14 cellular contexts compared by ENCODE assay signal in genomic region chr12:31203261-31203660, GRCh38.
DNase-seq lines count a peak whose midpoint lies in the region; ATAC-seq and TF ChIP-seq lines count a peak whose summit lies in the region.
"Had no signal": no experiment of that assay in that cellular context is flagged by ENCODE, and none has a peak within 500 bp of the region (broad histone marks: within the 10 kb centered on the region; RNA-seq: fewer than 3 reads in every experiment).

No MANE protein-coding gene starts in this region.

- intact Hi-C loops in CD4-positive, alpha-beta T cell (cut with DNase I, micrococcal nuclease), result no loop called here

- no peaks in the 10 kb centered on the region for H3K9me3 Mint-ChIP-seq in CD4-positive, alpha-beta T cell
- no peaks in the 10 kb centered on the region for H3K9me3 Mint-ChIP-seq in stimulated activated naive CD8-positive, alpha-beta T cell treated with anti-CD3 and anti-CD28 coated beads, Interleukin-15, amount 100 ng/mL, for 72 hours

- DNase-seq in CD4-positive, alpha-beta T cell, result no peak
- peak; percentile 6 for DNase-seq in ELR (ENCODE audit: low read depth)
- peak; percentile 15 for DNase-seq in SW480 (ENCODE audit: low spot score)
- peak; percentile 66 for DNase-seq in epithelial cell of esophagus (ENCODE audit: low read depth)
- no peak for DNase-seq in NCI-H1694 treated with DMSO at 0.1 percent for 48 hours (lab: John Stamatoyannopoulos, UW)
- DNase-seq in stimulated activated naive CD8-positive, alpha-beta T cell treated with anti-CD3 and anti-CD28 coated beads, Interleukin-15, amount 100 ng/mL, for 72 hours, result no peak
- no peak for DNase-seq in DMS153 (lab: John Stamatoyannopoulos, UW)
- DNase-seq: 8988T, AML-193, DMS 273 treated with DMSO at 0.1 percent for 48 hours, GOT3 had no signal

- H3K9me3 ChIP-seq in CD4-positive, alpha-beta T cell (ENCODE audit: control insufficient read depth, low read length), result no peaks in the 10 kb centered on the region
- H3K9me3 ChIP-seq: BLaER1, HAP-1 had no signal

- POLR2A ChIA-PET in CD4-positive, alpha-beta T cell (lab: Charles Lee), result no interaction called here

- no peaks in the 10 kb centered on the region for H3K36me3 Mint-ChIP-seq in CD4-positive, alpha-beta T cell (ENCODE audit: low read depth)
- H3K36me3 Mint-ChIP-seq: IgD-negative memory B cell had no signal

- H3K4me3 ChIP-seq in epithelial cell of esophagus (ENCODE audit: low read length), result no peak overlapping the region
- H3K4me3 ChIP-seq: BLaER1, HAP-1 had no signal

- CTCF ChIA-PET in CD4-positive, alpha-beta T cell (lab: Charles Lee), result no interaction called here

- peak; percentile 39 for ATAC-seq in CD4-positive, alpha-beta T cell (ENCODE audit: poor library complexity)
- ATAC-seq in stimulated activated naive CD8-positive, alpha-beta T cell treated with anti-CD3 and anti-CD28 coated beads, Interleukin-15, amount 100 ng/mL, for 72 hours, result no peak

- H3K27ac Mint-ChIP-seq in CD4-positive, alpha-beta T cell, result no peak overlapping the region
- H3K27ac Mint-ChIP-seq in stimulated activated naive CD8-positive, alpha-beta T cell treated with anti-CD3 and anti-CD28 coated beads, Interleukin-15, amount 100 ng/mL, for 72 hours, result no peak overlapping the region
- H3K27ac Mint-ChIP-seq: IgD-negative memory B cell had no signal

- peaks cover 12% of the 10 kb centered on the region for H3K4me1 Mint-ChIP-seq in CD4-positive, alpha-beta T cell (ENCODE audit: low read depth)
- peaks cover 14% of the 10 kb centered on the region for H3K4me1 Mint-ChIP-seq in stimulated activated naive CD8-positive, alpha-beta T cell treated with anti-CD3 and anti-CD28 coated beads, Interleukin-15, amount 100 ng/mL, for 72 hours

- H3K27me3 ChIP-seq in CD4-positive, alpha-beta T cell (ENCODE audit: control insufficient read depth, insufficient read depth, low read length), result no peaks in the 10 kb centered on the region
- H3K27me3 ChIP-seq: BLaER1 had no signal

- peaks cover 17% of the 10 kb centered on the region for H3K27me3 Mint-ChIP-seq in CD4-positive, alpha-beta T cell
- H3K27me3 Mint-ChIP-seq in stimulated activated naive CD8-positive, alpha-beta T cell treated with anti-CD3 and anti-CD28 coated beads, Interleukin-15, amount 100 ng/mL, for 72 hours, result peaks cover 10% of the 10 kb centered on the region

- no peak for TF ChIP-seq CTCF in CD4-positive, alpha-beta T cell (IDR thresholded peaks at IDR 0.05)
- TF ChIP-seq CTCF in epithelial cell of esophagus (IDR thresholded peaks at IDR 0.05; ENCODE audit: insufficient read depth, low read depth, low read length, missing control alignments), result no peak

- no peak overlapping the region for H3K4me3 Mint-ChIP-seq in CD4-positive, alpha-beta T cell
- H3K4me3 Mint-ChIP-seq in stimulated activated naive CD8-positive, alpha-beta T cell treated with anti-CD3 and anti-CD28 coated beads, Interleukin-15, amount 100 ng/mL, for 72 hours, result no peak overlapping the region
- H3K4me3 Mint-ChIP-seq: IgD-negative memory B cell had no signal

- no peak overlapping the region for H3K27ac ChIP-seq in CD4-positive, alpha-beta T cell (ENCODE audit: low read depth, low read length)
- H3K27ac ChIP-seq: BLaER1 had no signal

Comparison
In these comparisons a context has a peak if more than half of its experiments do, and no peak if none do; other contexts are left out.
1. DNase-seq: peak in ELR (single experiment), SW480 (single experiment) and epithelial cell of esophagus (single experiment); none in CD4-positive, alpha-beta T cell (0 of 10), NCI-H1694 treated with DMSO at 0.1 percent for 48 hours (single experiment), stimulated activated naive CD8-positive, alpha-beta T cell treated with anti-CD3 and anti-CD28 coated beads, Interleukin-15, amount 100 ng/mL, for 72 hours (0 of 2) and DMS153 (single experiment).